Comparison of ENCODE assay signal across 8 cellular contexts in the genomic region with DNA sequence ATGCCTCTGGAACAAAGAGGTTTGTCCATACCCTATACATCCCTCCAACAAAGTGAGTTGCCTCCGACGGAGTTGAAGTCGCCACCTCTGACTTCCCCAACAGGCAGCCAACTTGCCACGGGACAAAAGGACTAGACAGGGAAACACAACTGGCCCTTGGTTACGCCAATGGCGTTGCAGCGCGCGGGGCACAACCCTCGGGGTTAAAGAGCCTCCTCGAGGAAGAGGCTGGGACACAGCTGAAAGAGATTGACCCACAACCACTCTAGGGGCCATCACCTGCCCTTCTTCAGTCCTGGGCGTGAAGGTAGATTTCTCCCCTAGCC. TPM values are rescaled to one million over a fixed set of nuclear protein-coding genes. Genes with fewer than 3 reads are reported as not detected.
DNase-seq lines count a peak whose midpoint lies in the region; ATAC-seq and TF ChIP-seq lines count a peak whose summit lies in the region.

No MANE protein-coding gene starts in this region.

- WGBS in heart right ventricle, 2 donors: 0 to 1% methylated on average over 12 of the region's 12 CpGs

- H3K27me3 ChIP-seq in A673 (replicated peaks; ENCODE audit: insufficient read depth, low read depth, low read length, poor library complexity): no peaks in the 10 kb centered on the region
- H3K27me3 ChIP-seq in heart right ventricle: no peaks in the 10 kb centered on the region

- CTCF ChIA-PET in A673 (lab: Charles Lee): interaction anchor here (1.5 kb wide), 1 partner anchor 13 kb away, joined by 4 read pairs; no protein-coding TSS in a partner anchor

- intact Hi-C loops in A673 (cut with micrococcal nuclease; ENCODE audit: unreplicated experiment): loop anchor here (1.0 kb wide), 1 partner anchor 14 kb away; the partner anchor contains the start of genes EIF2B4 and SNX17
- intact Hi-C loops in heart right ventricle (cut with DNase I): loop anchor here in 5 of 10 donors (2.0 to 10.0 kb wide), 5 partner anchors 15 to 144 kb away; partner anchors contain the start of genes MPV17 (in 4 of the 5), ATRAID (in 2 of the 5), EIF2B4 (in 2 of the 5) and SLC5A6 (in 2 of the 5)

- ATAC-seq in HG02759 (IDR thresholded peaks at IDR 0.05; ENCODE audit: unreplicated experiment): peak; percentile 21
- ATAC-seq in activated T-helper 17 cell treated with anti-CD3 and anti-CD28 coated beads, Interleukin-2, amount 50 U/mL, for 72 hours (replicated peaks): peak; percentile 54
- ATAC-seq in heart right ventricle: peak in 6 of 8 donors; percentile 5 to 24 (median 12)

- H3K4me1 Mint-ChIP-seq in activated T-helper 17 cell treated with anti-CD3 and anti-CD28 coated beads, Interleukin-2, amount 50 U/mL, for 72 hours: peaks cover 20% of the 10 kb centered on the region
- H3K4me1 Mint-ChIP-seq in progenitor cell of endocrine pancreas (ENCODE audit: low read depth): peaks cover 18% of the 10 kb centered on the region

- peak overlapping the region; percentile 77 for H3K4me3 ChIP-seq in A673 (ENCODE audit: low read depth, low read length, poor library complexity, severe bottlenecking)
- H3K4me3 ChIP-seq in GM08714 (ENCODE audit: low read length): peak overlapping the region; percentile 91
- peak overlapping the region; percentile 68 to 98 (median 85) for H3K4me3 ChIP-seq in heart right ventricle

- POLR2A ChIA-PET in A673 (lab: Charles Lee; ENCODE audit: low non-redundant PET): interaction anchor here (0.6 kb wide), 1 partner anchor 23 kb away, joined by 4 read pairs; no protein-coding TSS in a partner anchor

- TF ChIP-seq CTCF in A673 (conservative IDR thresholded peaks at IDR 0.05; ENCODE audit: low read depth, low read length) (no peak), heart right ventricle (IDR thresholded peaks at IDR 0.05) (no peak), progenitor cell of endocrine pancreas (IDR thresholded peaks at IDR 0.05; ENCODE audit: unreplicated experiment) (no peak)

- no TSS peak for BruUV-seq in A673 (replicated peaks; lab: Mats Ljungman, UMichigan)

- H3K27me3 Mint-ChIP-seq in activated T-helper 17 cell treated with anti-CD3 and anti-CD28 coated beads, Interleukin-2, amount 50 U/mL, for 72 hours: no peaks in the 10 kb centered on the region
- H3K27me3 Mint-ChIP-seq in progenitor cell of endocrine pancreas: no peaks in the 10 kb centered on the region

- no peaks in the 10 kb centered on the region for H3K9me3 Mint-ChIP-seq in activated T-helper 17 cell treated with anti-CD3 and anti-CD28 coated beads, Interleukin-2, amount 50 U/mL, for 72 hours
- no peaks in the 10 kb centered on the region for H3K9me3 Mint-ChIP-seq in progenitor cell of endocrine pancreas (ENCODE audit: low read depth)

- DNase-seq in A673 (ENCODE audit: low spot score): peak; percentile 42
- peak; percentile 36 for DNase-seq in NCI-H146 treated with DMSO at 0.1 percent for 48 hours (lab: John Stamatoyannopoulos, UW; ENCODE audit: unreplicated experiment)
- DNase-seq in heart right ventricle: peak in 1 of 2 donors; percentile 30
- DNase-seq in progenitor cell of endocrine pancreas (ENCODE audit: low spot score, unreplicated experiment): no peak
- DNase-seq in NCI-H187 (lab: John Stamatoyannopoulos, UW): no peak

- H3K36me3 ChIP-seq in A673 (ENCODE audit: insufficient read depth, low read length, poor library complexity, severe bottlenecking) (peaks cover 2% of the 10 kb centered on the region), heart right ventricle (peaks cover 0 to 6% (median 0%) of the 10 kb centered on the region in 9 donors)

- H3K9me3 ChIP-seq in A673 (ENCODE audit: low read depth, low read length, poor library complexity, severe bottlenecking) (no peaks in the 10 kb centered on the region), heart right ventricle (no peaks in the 10 kb centered on the region)

- H3K27ac Mint-ChIP-seq in activated T-helper 17 cell treated with anti-CD3 and anti-CD28 coated beads, Interleukin-2, amount 50 U/mL, for 72 hours: peak overlapping the region; percentile 97
- H3K27ac Mint-ChIP-seq in progenitor cell of endocrine pancreas: peak overlapping the region; percentile 99

- H3K36me3 Mint-ChIP-seq in activated T-helper 17 cell treated with anti-CD3 and anti-CD28 coated beads, Interleukin-2, amount 50 U/mL, for 72 hours (ENCODE audit: low read depth): peaks cover 20% of the 10 kb centered on the region
- peaks cover 8% of the 10 kb centered on the region for H3K36me3 Mint-ChIP-seq in progenitor cell of endocrine pancreas (ENCODE audit: insufficient read depth)

- H3K4me1 ChIP-seq in A673 (ENCODE audit: insufficient read depth, low read length, poor library complexity, severe bottlenecking) (peaks cover 3% of the 10 kb centered on the region), heart right ventricle (peaks cover 0 to 47% (median 37%) of the 10 kb centered on the region in 9 donors)

- H3K4me3 Mint-ChIP-seq in activated T-helper 17 cell treated with anti-CD3 and anti-CD28 coated beads, Interleukin-2, amount 50 U/mL, for 72 hours: peak overlapping the region; percentile 95
- peak overlapping the region; percentile 96 for H3K4me3 Mint-ChIP-seq in progenitor cell of endocrine pancreas (ENCODE audit: low read depth)

- H3K27ac ChIP-seq in A673 (ENCODE audit: low read depth, low read length, poor library complexity, severe bottlenecking) (peak overlapping the region; percentile 88), heart right ventricle (peak overlapping the region; percentile 83 to 97 (median 90))

RNA-seq across cellular contexts. Expression of gene GTF3C2, which starts 0.5 kb away (rescaled TPM):
- total RNA-seq in A673 (2021): 85.7 and 89.3 TPM in 2 replicates
- 10 to 100 TPM; 67.2 to 85.8 TPM for total RNA-seq in activated T-helper 17 cell treated with anti-CD3 and anti-CD28 coated beads, Interleukin-2, amount 50 U/mL, for 72 hours
- 10 to 100 TPM; 21.8 to 30.3 (median 23.6) TPM for total RNA-seq in heart right ventricle
- 10 to 100 TPM; 17.6 to 29.8 TPM for polyA plus RNA-seq in heart right ventricle
- 98.0 and 106 TPM in 2 replicates for total RNA-seq in progenitor cell of endocrine pancreas

RNA-seq across cellular contexts. Expression of gene EIF2B4, which starts 14.1 kb away (rescaled TPM):
- 68.8 and 74.7 TPM in 2 replicates for total RNA-seq in A673 (2021)
- 10 to 100 TPM; 34.7 to 42.9 TPM for total RNA-seq in activated T-helper 17 cell treated with anti-CD3 and anti-CD28 coated beads, Interleukin-2, amount 50 U/mL, for 72 hours
- 10 to 100 TPM; 26.4 to 47.9 (median 34.7) TPM for total RNA-seq in heart right ventricle
- 10 to 100 TPM; 60.4 to 70.7 TPM for polyA plus RNA-seq in heart right ventricle
- total RNA-seq in progenitor cell of endocrine pancreas: 49.6 and 56.7 TPM in 2 replicates

RNA-seq across cellular contexts. Expression of gene SNX17, which starts 14.4 kb away (rescaled TPM):
- 109 and 110 TPM in 2 replicates for total RNA-seq in A673 (2021)
- 10 to 100 TPM; 59.0 to 90.4 TPM for total RNA-seq in activated T-helper 17 cell treated with anti-CD3 and anti-CD28 coated beads, Interleukin-2, amount 50 U/mL, for 72 hours
- 10 to 100 TPM; 54.5 to 82.5 (median 68.8) TPM for total RNA-seq in heart right ventricle
- polyA plus RNA-seq in heart right ventricle: 10 to 100 TPM; 32.4 to 79.8 TPM
- total RNA-seq in progenitor cell of endocrine pancreas: 81.2 and 89.3 TPM in 2 replicates

RNA-seq across cellular contexts. Expression of gene ZNF513, which starts 24.5 kb away (rescaled TPM):
- total RNA-seq in A673 (2021): 21.3 and 22.3 TPM in 2 replicates
- total RNA-seq in activated T-helper 17 cell treated with anti-CD3 and anti-CD28 coated beads, Interleukin-2, amount 50 U/mL, for 72 hours: 10 to 100 TPM; 10.8 to 16.2 TPM
- 10 to 100 TPM in 1 of 10 donors, 1 to 10 TPM in 9; 4.5 to 11.5 (median 6.8) TPM for total RNA-seq in heart right ventricle
- polyA plus RNA-seq in heart right ventricle: 10 to 100 TPM; 12.6 to 15.4 TPM
- 34.4 and 35.0 TPM in 2 replicates for total RNA-seq in progenitor cell of endocrine pancreas

RNA-seq across cellular contexts. Expression of gene MPV17, which starts 33.1 kb away (rescaled TPM):
- 63.4 and 66.3 TPM in 2 replicates for total RNA-seq in A673 (2021)
- 10 to 100 TPM; 77.2 to 89.2 TPM for total RNA-seq in activated T-helper 17 cell treated with anti-CD3 and anti-CD28 coated beads, Interleukin-2, amount 50 U/mL, for 72 hours
- total RNA-seq in heart right ventricle: 10 to 100 TPM; 40.8 to 84.9 (median 66.6) TPM
- 100 to 1,000 TPM in 1 of 2 donors, 10 to 100 TPM in 1; 93.9 to 220 TPM for polyA plus RNA-seq in heart right ventricle
- total RNA-seq in progenitor cell of endocrine pancreas: 56.0 and 60.4 TPM in 2 replicates

Comparison
In these comparisons a context has a peak if more than half of its experiments do, and no peak if none do; other contexts are left out.
1. DNase-seq: peak in A673 (single experiment) and NCI-H146 treated with DMSO at 0.1 percent for 48 hours (single experiment); none in progenitor cell of endocrine pancreas (single experiment) and NCI-H187 (0 of 2).
2. Peak in every context shown above with its lines, with median percentiles within 50 percentile points of each other: H3K4me3 ChIP-seq and ATAC-seq.